ENCODE assay signal across 8 cellular contexts in genomic region chr5:38551020-38552017, GRCh38. TPM values are rescaled to one million over a fixed set of nuclear protein-coding genes. Genes with fewer than 3 reads are reported as not detected.
DNase-seq lines count a peak whose midpoint lies in the region; ATAC-seq and TF ChIP-seq lines count a peak whose summit lies in the region.

No MANE protein-coding gene starts in this region.

- peaks cover 0 to 14% (median 0%) of the 10 kb centered on the region in 9 donors for H3K27me3 ChIP-seq in heart left ventricle

- WGBS in heart left ventricle, 4 donors = 55 to 66% (median 64%) methylated on average over 10 of the region's 10 CpGs

- peak overlapping the region in 2 of 12 donors; percentile 4 to 10 for H3K4me3 ChIP-seq in heart left ventricle

- no peak overlapping the region for H3K27ac ChIP-seq in 22Rv1
- peak overlapping the region in 2 of 12 donors; percentile 1 to 8 for H3K27ac ChIP-seq in heart left ventricle

- no peak for TF ChIP-seq POLR2A in heart left ventricle (IDR thresholded peaks at IDR 0.05)

- TF ChIP-seq CTCF in 22Rv1 (IDR thresholded peaks at IDR 0.05) (peak; percentile 79), heart left ventricle (IDR thresholded peaks at IDR 0.05) (peak; percentile 49 to 67 (median 56))

- no peaks in the 10 kb centered on the region for H3K36me3 ChIP-seq in heart left ventricle

- peaks cover 0 to 84% (median 43%) of the 10 kb centered on the region in 12 donors for H3K4me1 ChIP-seq in heart left ventricle

- ATAC-seq in SK-N-SH treated with all-trans-retinoic acid at 6 μM for 48 hours = peak; percentile 81
- peak in 3 of 4 donors; percentile 45 to 58 (median 48) for ATAC-seq in heart left ventricle

- intact Hi-C loops in heart left ventricle (cut with DNase I) = loop anchor here in 8 of 10 donors (5.0 to 10.0 kb wide), 4 partner anchors 107 to 253 kb away; no protein-coding TSS in a partner anchor

- H3K9me3 ChIP-seq in heart left ventricle = no peaks in the 10 kb centered on the region

- in situ Hi-C loops in G401 (cut with HindIII; ENCODE audit: low sequenced_read_pairs) = no loop called here
- in situ Hi-C loops in KBM-7 (cut with MboI; ENCODE audit: low pct_unique_long_range_greater_than_20kb, low sequenced_read_pairs) = no loop called here

- DNase-seq in G401 (ENCODE audit: low spot score) (peak; percentile 43), KBM-7 (peak; percentile 39), heart left ventricle (no peak), superior temporal gyrus (ENCODE audit: extremely low spot score) (peak; percentile 83), GM19240 (ENCODE audit: insufficient read length, low spot score) (no peak)
- no peak for DNase-seq in effector CD4-positive, alpha-beta T cell

TF ChIP-seq in SK-N-SH treated with all-trans-retinoic acid at 6 μM for 48 hours, 23 proteins besides CTCF, POLR2A, EP300 and RAD21:
- TF ChIP-seq, protein P1, sequence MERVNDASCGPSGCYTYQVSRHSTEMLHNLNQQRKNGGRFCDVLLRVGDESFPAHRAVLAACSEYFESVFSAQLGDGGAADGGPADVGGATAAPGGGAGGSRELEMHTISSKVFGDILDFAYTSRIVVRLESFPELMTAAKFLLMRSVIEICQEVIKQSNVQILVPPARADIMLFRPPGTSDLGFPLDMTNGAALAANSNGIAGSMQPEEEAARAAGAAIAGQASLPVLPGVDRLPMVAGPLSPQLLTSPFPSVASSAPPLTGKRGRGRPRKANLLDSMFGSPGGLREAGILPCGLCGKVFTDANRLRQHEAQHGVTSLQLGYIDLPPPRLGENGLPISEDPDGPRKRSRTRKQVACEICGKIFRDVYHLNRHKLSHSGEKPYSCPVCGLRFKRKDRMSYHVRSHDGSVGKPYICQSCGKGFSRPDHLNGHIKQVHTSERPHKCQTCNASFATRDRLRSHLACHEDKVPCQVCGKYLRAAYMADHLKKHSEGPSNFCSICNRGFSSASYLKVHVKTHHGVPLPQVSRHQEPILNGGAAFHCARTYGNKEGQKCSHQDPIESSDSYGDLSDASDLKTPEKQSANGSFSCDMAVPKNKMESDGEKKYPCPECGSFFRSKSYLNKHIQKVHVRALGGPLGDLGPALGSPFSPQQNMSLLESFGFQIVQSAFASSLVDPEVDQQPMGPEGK (CRISPR knock-in tag; IDR thresholded peaks at IDR 0.05; ENCODE audit: borderline replicate concordance) = no peak
- TF ChIP-seq PPARA (CRISPR knock-in tag; IDR thresholded peaks at IDR 0.05; ENCODE audit: borderline replicate concordance) (no peak), SNAI2 (CRISPR knock-in tag; IDR thresholded peaks at IDR 0.05) (no peak), ARNTL (CRISPR knock-in tag; IDR thresholded peaks at IDR 0.05; ENCODE audit: borderline replicate concordance, low read depth) (no peak), ZNF565 (CRISPR knock-in tag; conservative IDR thresholded peaks at IDR 0.05; ENCODE audit: low read depth) (no peak), TSHZ2 (CRISPR knock-in tag; IDR thresholded peaks at IDR 0.05) (no peak), BACH2 (CRISPR knock-in tag; IDR thresholded peaks at IDR 0.05; ENCODE audit: borderline replicate concordance) (no peak), OSR1 (CRISPR knock-in tag; IDR thresholded peaks at IDR 0.05) (no peak), CSDC2 (CRISPR knock-in tag; IDR thresholded peaks at IDR 0.05) (no peak), POU6F1 (CRISPR knock-in tag; IDR thresholded peaks at IDR 0.05; ENCODE audit: borderline replicate concordance, low read depth) (no peak)
- TF ChIP-seq, protein P2, sequence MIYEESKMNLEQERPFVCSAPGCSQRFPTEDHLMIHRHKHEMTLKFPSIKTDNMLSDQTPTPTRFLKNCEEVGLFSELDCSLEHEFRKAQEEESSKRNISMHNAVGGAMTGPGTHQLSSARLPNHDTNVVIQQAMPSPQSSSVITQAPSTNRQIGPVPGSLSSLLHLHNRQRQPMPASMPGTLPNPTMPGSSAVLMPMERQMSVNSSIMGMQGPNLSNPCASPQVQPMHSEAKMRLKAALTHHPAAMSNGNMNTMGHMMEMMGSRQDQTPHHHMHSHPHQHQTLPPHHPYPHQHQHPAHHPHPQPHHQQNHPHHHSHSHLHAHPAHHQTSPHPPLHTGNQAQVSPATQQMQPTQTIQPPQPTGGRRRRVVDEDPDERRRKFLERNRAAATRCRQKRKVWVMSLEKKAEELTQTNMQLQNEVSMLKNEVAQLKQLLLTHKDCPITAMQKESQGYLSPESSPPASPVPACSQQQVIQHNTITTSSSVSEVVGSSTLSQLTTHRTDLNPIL (CRISPR knock-in tag; IDR thresholded peaks at IDR 0.05; ENCODE audit: low read depth) = no peak

RNA-seq across cellular contexts. Expression of gene LIFR, which starts 5.1 kb away (rescaled TPM):
- 0.12 and 0.98 TPM in 2 replicates for total RNA-seq in G401 (2014; rRNA removed; shearing (Covaris generic))
- total RNA-seq in heart left ventricle = 10 to 100 TPM; 34.2 to 66.8 (median 39.8) TPM
- polyA plus RNA-seq in heart left ventricle = 10 to 100 TPM; 12.6 to 13.2 TPM

Comparison
In these comparisons a context has a peak if more than half of its experiments do, and no peak if none do; other contexts are left out.
1. DNase-seq: peak in G401 (single experiment), KBM-7 (single experiment) and superior temporal gyrus (single experiment); none in heart left ventricle (0 of 5), GM19240 (single experiment) and effector CD4-positive, alpha-beta T cell (single experiment).
2. RNA of gene LIFR, which starts 5.1 kb away (total RNA-seq): 34.2 to 66.8 TPM in heart left ventricle; 0.12 to 0.98 TPM in G401; every median in the first group is over 10 times any median in the second.